ENCODE assay signal across 15 cellular contexts in the genomic region with DNA sequence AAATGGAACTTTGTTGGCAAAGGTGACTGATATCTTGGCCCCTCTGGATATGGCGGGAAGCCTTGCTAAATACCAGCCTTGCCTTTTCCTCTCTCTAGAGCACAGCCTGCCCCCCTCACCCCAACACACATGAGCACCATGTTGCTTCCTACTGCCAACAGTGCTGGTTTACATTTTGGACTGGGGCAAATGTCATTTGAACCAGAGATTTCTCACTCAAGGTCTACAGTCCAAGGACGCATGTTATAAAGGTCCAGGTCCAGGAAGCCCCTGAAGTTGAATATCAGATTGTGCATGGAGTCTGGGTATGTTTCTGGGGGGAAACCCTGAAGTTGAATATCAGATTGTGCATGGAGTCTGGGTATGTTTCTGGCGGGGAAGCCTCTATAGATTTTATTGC. TPM values are rescaled to one million over a fixed set of nuclear protein-coding genes. Genes with fewer than 3 reads are reported as not detected.
DNase-seq lines count a peak whose midpoint lies in the region; ATAC-seq and TF ChIP-seq lines count a peak whose summit lies in the region.
"Had no signal": no experiment of that assay in that cellular context is flagged by ENCODE, and none has a peak within 500 bp of the region (broad histone marks: within the 10 kb centered on the region; RNA-seq: fewer than 3 reads in every experiment).

No MANE protein-coding gene starts in this region.

- H3K27me3 ChIP-seq in heart right ventricle (no peaks in the 10 kb centered on the region), layer of hippocampus (ENCODE audit: control insufficient read depth, insufficient read depth, low read length) (no peaks in the 10 kb centered on the region), prostate gland (replicated peaks; ENCODE audit: insufficient read depth) (no peaks in the 10 kb centered on the region), uterus (no peaks in the 10 kb centered on the region)

- H3K4me1 ChIP-seq in heart right ventricle: peaks cover 40 to 100% (median 82%) of the 10 kb centered on the region in 9 donors
- peaks cover 12% of the 10 kb centered on the region for H3K4me1 ChIP-seq in prostate gland (replicated peaks)
- peaks cover 7 to 31% of the 10 kb centered on the region in 2 donors for H3K4me1 ChIP-seq in uterus

- H3K27ac ChIP-seq in heart right ventricle (peak overlapping the region; percentile 76 to 99 (median 91)), layer of hippocampus (ENCODE audit: low read depth, low read length) (peak overlapping the region; percentile 92), prostate gland (peak overlapping the region; percentile 79 to 82), uterus (peak overlapping the region; percentile 84 to 96)

- H3K9me3 ChIP-seq in heart right ventricle (peaks cover 0 to 6% (median 0%) of the 10 kb centered on the region in 11 donors), prostate gland (no peaks in the 10 kb centered on the region), uterus (peaks cover 0 to under 1% of the 10 kb centered on the region in 2 donors)

- intact Hi-C loops in heart right ventricle (cut with DNase I) (loop anchor here in 2 of 10 donors (5.0 kb wide), 1 partner anchor 36 kb away; no protein-coding TSS in a partner anchor), left ventricle myocardium superior (cut with micrococcal nuclease) (no loop called here), prostate gland (cut with DNase I) (loop anchor here (5.0 kb wide), 1 partner anchor 104 kb away; no protein-coding TSS in a partner anchor), uterus (cut with DNase I; ENCODE audit: low total_unique reads) (no loop called here)

- H3K36me3 ChIP-seq in heart right ventricle: peaks cover 0 to 43% (median 3%) of the 10 kb centered on the region in 9 donors
- H3K36me3 ChIP-seq in prostate gland: no peaks in the 10 kb centered on the region
- no peaks in the 10 kb centered on the region for H3K36me3 ChIP-seq in uterus

- no peak for DNase-seq in heart right ventricle
- no peak for DNase-seq in left ventricle myocardium superior
- no peak for DNase-seq in prostate gland (ENCODE audit: low spot score)
- no peak for DNase-seq in uterus
- DNase-seq in HT-29 (ENCODE audit: low spot score): no peak
- DNase-seq in germinal center (ENCODE audit: low spot score): no peak
- DNase-seq: ACHN; activated CD8-positive, alpha-beta T cell treated with anti-CD3 and anti-CD28 coated beads, Interleukin-2, amount 10 ng/mL, durations not matched to agents 7 days and 5 days; activated gamma-delta T cell; erythroblast; NCI-H82; retina; stimulated activated naive CD8-positive, alpha-beta T cell treated with anti-CD3 and anti-CD28 coated beads, Interleukin-15, Interleukin-2, amounts not matched to agents 100 U/mL and 50 U/mL, for 24 hours had no signal

- no peak for TF ChIP-seq POLR2A in prostate gland (IDR thresholded peaks at IDR 0.05)
- TF ChIP-seq POLR2A in uterus (IDR thresholded peaks at IDR 0.05): no peak

- no peak for TF ChIP-seq CTCF in heart right ventricle (IDR thresholded peaks at IDR 0.05)
- TF ChIP-seq CTCF in prostate gland (IDR thresholded peaks at IDR 0.05): no peak
- TF ChIP-seq CTCF in uterus (IDR thresholded peaks at IDR 0.05): no peak

- ATAC-seq in heart right ventricle (no peak), left ventricle myocardium superior (no peak), HG03520 (IDR thresholded peaks at IDR 0.05; ENCODE audit: unreplicated experiment) (no peak)
- ATAC-seq: activated CD8-positive, alpha-beta T cell treated with anti-CD3 and anti-CD28 coated beads, Interleukin-2, amount 10 ng/mL, durations not matched to agents 7 days and 5 days; stimulated activated naive CD8-positive, alpha-beta T cell treated with anti-CD3 and anti-CD28 coated beads, Interleukin-15, Interleukin-2, amounts not matched to agents 100 U/mL and 50 U/mL, for 24 hours had no signal

- 86 to 90% methylated on average over 3 of the region's 3 CpGs for WGBS in heart right ventricle, 2 donors
- 91% methylated on average over 3 of the region's 3 CpGs for WGBS in prostate gland

- H3K4me3 ChIP-seq in heart right ventricle (no peak overlapping the region), prostate gland (no peak overlapping the region), uterus (no peak overlapping the region)

RNA-seq across cellular contexts. Expression of a gene that starts 19.9 kb away (rescaled TPM):
- total RNA-seq in heart right ventricle (10 to 100 TPM; 14.4 to 45.8 (median 21.6) TPM), left ventricle myocardium superior (32.0 TPM), prostate gland (10 to 100 TPM; 23.9 to 39.9 TPM), uterus (100 to 1,000 TPM in 1 of 4 donors, 10 to 100 TPM in 3; 51.1 to 136 (median 74.1) TPM)
- polyA plus RNA-seq in heart right ventricle: 10 to 100 TPM; 16.7 to 29.1 TPM
- 0.26 and 0.79 TPM in 2 replicates for total RNA-seq in HT-29 (2014; rRNA removed; shearing (Covaris generic))
